ENCODE assay signal across 9 cellular contexts in the genomic region with DNA sequence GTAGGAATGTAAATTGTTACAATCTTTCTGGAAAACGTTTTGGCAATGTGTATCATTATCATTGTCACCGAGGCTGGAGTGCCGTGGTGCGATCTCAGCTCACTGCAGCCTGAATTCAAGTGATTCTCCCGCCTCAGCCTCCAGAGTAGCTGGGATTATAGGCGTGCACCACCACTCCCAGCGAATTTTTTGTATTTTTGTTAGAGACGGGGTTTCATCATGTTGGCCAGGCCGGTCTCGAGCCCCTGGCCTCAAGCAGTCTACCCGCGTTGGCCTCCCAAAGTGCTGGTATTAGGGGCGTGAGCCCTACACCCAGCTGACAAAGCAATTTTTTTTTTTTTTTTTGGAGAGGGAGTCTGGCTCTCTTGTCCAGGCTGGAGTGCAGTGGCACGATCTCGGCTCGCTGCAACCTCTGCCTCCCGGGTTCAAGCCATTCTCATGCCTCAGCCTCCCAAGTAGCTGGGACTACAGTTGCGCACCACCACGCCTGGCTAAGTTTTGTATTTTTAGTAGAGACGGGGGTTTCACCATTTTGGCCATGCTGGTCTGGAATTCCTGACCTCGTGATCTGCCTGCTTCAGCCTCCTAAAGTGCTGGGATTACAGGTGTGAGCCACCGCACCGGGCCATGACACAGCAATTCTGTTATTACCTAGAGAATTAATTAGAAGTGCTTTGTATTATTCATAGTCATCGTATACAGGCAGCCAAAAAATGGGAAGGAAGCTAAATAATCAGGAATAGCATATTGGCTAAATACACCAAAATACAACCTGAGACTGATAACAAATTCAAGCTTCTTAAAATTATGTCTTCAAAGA. TPM values are rescaled to one million over a fixed set of nuclear protein-coding genes. Genes with fewer than 3 reads are reported as not detected.
DNase-seq lines count a peak whose midpoint lies in the region; ATAC-seq and TF ChIP-seq lines count a peak whose summit lies in the region.
"Had no signal": no experiment of that assay in that cellular context is flagged by ENCODE, and none has a peak within 500 bp of the region (broad histone marks: within the 10 kb centered on the region; RNA-seq: fewer than 3 reads in every experiment).

No MANE protein-coding gene starts in this region.

- no peak for TF ChIP-seq CTCF in HEK293 (tag by site-specific recombination; IDR thresholded peaks at IDR 0.05)
- TF ChIP-seq CTCF in fibroblast of the aortic adventitia (IDR thresholded peaks at IDR 0.05; ENCODE audit: insufficient read depth, low read length), result no peak

- H3K4me3 Mint-ChIP-seq in T-cell, result peak overlapping the region; percentile 98 to 99 (median 99)

- CTCF ChIA-PET in HEK293 (lab: Yijun Ruan, JAX) (interaction anchor here (0.8 kb wide), 1 partner anchor 28 kb away, joined by 5 read pairs; no protein-coding TSS in a partner anchor), T-cell (lab: Charles Lee) (interaction anchor here (0.7 to 1.5 kb wide), 10 partner anchors 15 to 107 kb away, joined by 3 to 11 read pairs (median 4); partner anchors contain the start of genes DEPDC4 (in 1 of the 2) and SCYL2 (in 1 of the 2))

- H3K36me3 Mint-ChIP-seq in T-cell, result peaks cover 4% of the 10 kb centered on the region

- no peaks in the 10 kb centered on the region for H3K9me3 Mint-ChIP-seq in T-cell

- H3K36me3 ChIP-seq in HEK293 (ENCODE audit: control insufficient read depth in 2 of 2, insufficient read depth in 1 of 2, low read length in 2 of 2) (peaks cover 10 to 12% of the 10 kb centered on the region in 2 experiments), skeletal muscle satellite cell (ENCODE audit: insufficient read depth, low read length) (peaks cover 2% of the 10 kb centered on the region)

- ATAC-seq in T-cell (replicated peaks in 1 of 4), result no peak

- no peaks in the 10 kb centered on the region for H3K9me3 ChIP-seq in HEK293 (ENCODE audit: control insufficient read depth, insufficient read depth, low read depth, low read length)
- no peaks in the 10 kb centered on the region for H3K9me3 ChIP-seq in skeletal muscle satellite cell (replicated peaks; ENCODE audit: low read length)

- peak overlapping the region; percentile 78 for H3K4me3 ChIP-seq in HEK293 (ENCODE audit: low read depth, low read length)
- H3K4me3 ChIP-seq in fibroblast of the aortic adventitia (ENCODE audit: low read depth, low read length), result peak overlapping the region; percentile 87
- peak overlapping the region; percentile 85 for H3K4me3 ChIP-seq in skeletal muscle satellite cell (ENCODE audit: low read length)

- H3K4me1 ChIP-seq in HEK293 (ENCODE audit: control insufficient read depth, insufficient read depth, low read length) (peaks cover 2% of the 10 kb centered on the region; the same call in 1 of the 2 replicates), skeletal muscle satellite cell (ENCODE audit: control insufficient read depth, insufficient read depth, low read length) (peaks cover 15% of the 10 kb centered on the region)

- peak overlapping the region; percentile 20; the same call in 1 of the 2 replicates for H3K27ac ChIP-seq in HEK293 (ENCODE audit: extremely low read depth, low read depth, low read length)

- no peak for DNase-seq in T-cell
- no peak for DNase-seq in fibroblast of the aortic adventitia (ENCODE audit: low read depth)
- no peak for DNase-seq in iPS-NIHi7 (ENCODE audit: extremely low spot score)
- DNase-seq in central memory CD4-positive, alpha-beta T cell, result no peak
- DNase-seq in NCI-H1694 (lab: John Stamatoyannopoulos, UW), result no peak
- DNase-seq in activated CD4-positive, alpha-beta T cell treated with anti-CD3 and anti-CD28 coated beads for 4 hours, result no peak
- DNase-seq: NCI-H524 treated with DMSO at 0.1 percent for 48 hours had no signal

- H3K27me3 ChIP-seq in skeletal muscle satellite cell (ENCODE audit: control insufficient read depth, insufficient read depth, low read length), result no peaks in the 10 kb centered on the region

- peak overlapping the region; percentile 83 for H3K4me2 ChIP-seq in skeletal muscle satellite cell (ENCODE audit: low read length)

- peak overlapping the region; percentile 98 to 99 for H3K27ac Mint-ChIP-seq in T-cell

- H3K27me3 Mint-ChIP-seq in T-cell, result no peaks in the 10 kb centered on the region

- H3K4me1 Mint-ChIP-seq in T-cell, result peaks cover 43 to 50% (median 43%) of the 10 kb centered on the region in 3 donors

- POLR2A ChIA-PET in HEK293 (lab: Yijun Ruan, JAX) (no interaction called here), T-cell (lab: Charles Lee) (interaction anchor here in 1 of 2 donors (0.6 kb wide), 2 partner anchors 8 to 19 kb away, joined by 3 to 6 read pairs; no protein-coding TSS in a partner anchor)

- peak overlapping the region; percentile 90 for H3K9ac ChIP-seq in skeletal muscle satellite cell (ENCODE audit: low read depth, low read length)

TF ChIP-seq in HEK293, 187 proteins besides CTCF, POLR2A, EP300 and RAD21:
- no peak for TF ChIP-seq PRDM2 (tag by site-specific recombination; IDR thresholded peaks at IDR 0.05; ENCODE audit: borderline replicate concordance)
- TF ChIP-seq ZNF707 (tag by site-specific recombination; IDR thresholded peaks at IDR 0.05), result no peak
- TF ChIP-seq ZFHX2 (tag by site-specific recombination; conservative IDR thresholded peaks at IDR 0.05), result no peak
- no peak for TF ChIP-seq ZNF426 (tag by site-specific recombination; IDR thresholded peaks at IDR 0.05)
- no peak for TF ChIP-seq GLI2 (tag by site-specific recombination; IDR thresholded peaks at IDR 0.05; ENCODE audit: borderline replicate concordance, low read depth)
- TF ChIP-seq ZBTB17 (tag by site-specific recombination; IDR thresholded peaks at IDR 0.05), result no peak
- TF ChIP-seq ZNF335 (tag by site-specific recombination; conservative IDR thresholded peaks at IDR 0.05), result no peak
- no peak for TF ChIP-seq ZNF169 (tag by site-specific recombination; IDR thresholded peaks at IDR 0.05)
- no peak for TF ChIP-seq ZNF391 (tag by site-specific recombination; IDR thresholded peaks at IDR 0.05; ENCODE audit: borderline replicate concordance, low read depth)
- no peak for TF ChIP-seq HOXD13 (CRISPR knock-in tag; IDR thresholded peaks at IDR 0.05; ENCODE audit: borderline replicate concordance)
- no peak for TF ChIP-seq EGR2 (tag by site-specific recombination; IDR thresholded peaks at IDR 0.05; ENCODE audit: low read depth)
- TF ChIP-seq ZNF626 (tag by site-specific recombination; IDR thresholded peaks at IDR 0.05), result no peak
- TF ChIP-seq ZNF138 (tag by site-specific recombination; IDR thresholded peaks at IDR 0.05; ENCODE audit: borderline replicate concordance), result no peak
- no peak for TF ChIP-seq ZNF585B (tag by site-specific recombination; IDR thresholded peaks at IDR 0.05)
- TF ChIP-seq ZNF292 (tag by site-specific recombination; IDR thresholded peaks at IDR 0.05; ENCODE audit: borderline replicate concordance, low read depth), result no peak
- TF ChIP-seq ZNF560 (tag by site-specific recombination; IDR thresholded peaks at IDR 0.05; ENCODE audit: borderline replicate concordance), result no peak
- TF ChIP-seq ZNF121 (tag by site-specific recombination; IDR thresholded peaks at IDR 0.05), result no peak

RNA-seq across cellular contexts. Expression of gene ACTR6, which starts 1.2 kb away (rescaled TPM):
- total RNA-seq in T-cell, result 10 to 100 TPM; 28.8 to 39.2 (median 35.3) TPM
- 9.2 and 30.0 TPM in 2 replicates for total RNA-seq in fibroblast of the aortic adventitia (ENCODE audit: low replicate concordance)
- total RNA-seq in skeletal muscle satellite cell (2012; rRNA removed), result 13.8 and 17.0 TPM in 2 replicates

RNA-seq across cellular contexts. Expression of gene BLTP3B, which starts 59.1 kb away (rescaled TPM):
- total RNA-seq in T-cell (10 to 100 TPM; 16.3 to 21.7 (median 18.2) TPM), fibroblast of the aortic adventitia (ENCODE audit: low replicate concordance) (54.7 and 72.9 TPM in 2 replicates)
- total RNA-seq in skeletal muscle satellite cell (2012; rRNA removed), result 45.6 and 46.1 TPM in 2 replicates
